ENCODE assay signal across 1 cellular context in the genomic region with DNA sequence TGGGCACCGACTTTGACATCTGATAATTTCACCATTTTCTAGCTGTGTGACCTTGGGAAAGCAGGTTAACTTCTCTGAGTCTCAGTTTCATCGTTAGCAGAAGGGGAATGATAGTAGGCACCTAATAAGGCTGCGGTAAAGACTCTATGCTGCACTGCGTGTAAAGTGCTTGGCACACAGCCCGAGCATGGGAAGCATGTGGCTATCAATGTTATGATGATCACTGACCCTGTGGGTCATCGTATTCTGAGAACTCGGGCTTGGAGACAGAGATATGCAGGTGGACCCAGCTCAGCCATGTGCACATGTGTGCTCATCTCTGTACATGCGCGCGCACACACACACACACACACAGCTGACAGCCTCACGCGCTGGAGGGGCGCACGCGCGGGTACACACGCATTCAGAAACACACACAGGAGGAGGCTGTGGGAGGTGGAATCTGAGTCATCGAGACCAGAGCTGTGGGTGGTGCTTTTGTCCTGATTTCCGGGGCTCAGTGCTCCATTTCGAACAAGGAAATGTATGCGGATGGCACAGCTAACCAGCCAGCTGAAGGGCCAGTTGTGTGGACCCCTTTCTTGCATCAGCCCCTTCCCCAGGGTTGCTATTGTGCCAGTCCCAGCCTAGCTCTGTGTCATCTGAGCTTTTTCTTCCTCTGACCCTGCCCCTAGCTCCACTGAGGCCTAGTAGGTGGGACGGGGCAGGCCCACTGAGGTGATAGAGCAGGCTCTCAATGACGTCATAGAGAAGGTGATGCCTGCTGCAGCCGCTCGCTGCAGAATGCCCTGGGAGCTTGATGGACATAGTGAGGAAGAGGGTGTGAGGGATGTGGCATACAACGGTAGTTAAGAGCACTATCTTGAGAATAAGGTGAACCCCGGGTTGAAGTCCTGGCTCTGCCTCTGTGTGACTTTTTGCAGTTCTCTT.
TF ChIP-seq lines count a peak whose summit lies in the region.

No MANE protein-coding gene starts in this region.

TF ChIP-seq in HepG2, 621 proteins besides CTCF, POLR2A, EP300 and RAD21:
- TF ChIP-seq KDM1A (CRISPR knock-in tag; IDR thresholded peaks at IDR 0.05) (no peak), NFE2 (CRISPR knock-in tag; IDR thresholded peaks at IDR 0.05) (no peak), ZNF260 (CRISPR knock-in tag; IDR thresholded peaks at IDR 0.05; ENCODE audit: borderline replicate concordance, low read depth) (no peak), ZNF768 (CRISPR knock-in tag; IDR thresholded peaks at IDR 0.05) (peak; percentile 51; the same call in 1 of the 2 replicates), ATAD3A (CRISPR knock-in tag; IDR thresholded peaks at IDR 0.05) (no peak), GLI4 (CRISPR knock-in tag; IDR thresholded peaks at IDR 0.05; ENCODE audit: borderline replicate concordance) (no peak), CREB1 (IDR thresholded peaks at IDR 0.05) (peak; percentile 95), CREB1 (CRISPR knock-in tag; IDR thresholded peaks at IDR 0.05) (no peak), EHMT2 (IDR thresholded peaks at IDR 0.05; ENCODE audit: borderline replicate concordance, low read depth, low read length) (no peak), DMAP1 (CRISPR knock-in tag; IDR thresholded peaks at IDR 0.05) (no peak), KLF13 (CRISPR knock-in tag; IDR thresholded peaks at IDR 0.05) (no peak), TARDBP (CRISPR knock-in tag; IDR thresholded peaks at IDR 0.05) (no peak), ATF7 (IDR thresholded peaks at IDR 0.05) (peak; percentile 98), ATF7 (CRISPR knock-in tag; IDR thresholded peaks at IDR 0.05) (no peak), ZMYM3 (CRISPR knock-in tag; IDR thresholded peaks at IDR 0.05) (0 out of 2 replicates have a peak, but pooled peaks have one; percentile 22)
- TF ChIP-seq, protein P1, sequence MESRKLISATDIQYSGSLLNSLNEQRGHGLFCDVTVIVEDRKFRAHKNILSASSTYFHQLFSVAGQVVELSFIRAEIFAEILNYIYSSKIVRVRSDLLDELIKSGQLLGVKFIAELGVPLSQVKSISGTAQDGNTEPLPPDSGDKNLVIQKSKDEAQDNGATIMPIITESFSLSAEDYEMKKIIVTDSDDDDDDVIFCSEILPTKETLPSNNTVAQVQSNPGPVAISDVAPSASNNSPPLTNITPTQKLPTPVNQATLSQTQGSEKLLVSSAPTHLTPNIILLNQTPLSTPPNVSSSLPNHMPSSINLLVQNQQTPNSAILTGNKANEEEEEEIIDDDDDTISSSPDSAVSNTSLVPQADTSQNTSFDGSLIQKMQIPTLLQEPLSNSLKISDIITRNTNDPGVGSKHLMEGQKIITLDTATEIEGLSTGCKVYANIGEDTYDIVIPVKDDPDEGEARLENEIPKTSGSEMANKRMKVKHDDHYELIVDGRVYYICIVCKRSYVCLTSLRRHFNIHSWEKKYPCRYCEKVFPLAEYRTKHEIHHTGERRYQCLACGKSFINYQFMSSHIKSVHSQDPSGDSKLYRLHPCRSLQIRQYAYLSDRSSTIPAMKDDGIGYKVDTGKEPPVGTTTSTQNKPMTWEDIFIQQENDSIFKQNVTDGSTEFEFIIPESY (CRISPR knock-in tag; IDR thresholded peaks at IDR 0.05), result peak; percentile 63; the same call in 1 of the 2 replicates
- TF ChIP-seq, protein P2, sequence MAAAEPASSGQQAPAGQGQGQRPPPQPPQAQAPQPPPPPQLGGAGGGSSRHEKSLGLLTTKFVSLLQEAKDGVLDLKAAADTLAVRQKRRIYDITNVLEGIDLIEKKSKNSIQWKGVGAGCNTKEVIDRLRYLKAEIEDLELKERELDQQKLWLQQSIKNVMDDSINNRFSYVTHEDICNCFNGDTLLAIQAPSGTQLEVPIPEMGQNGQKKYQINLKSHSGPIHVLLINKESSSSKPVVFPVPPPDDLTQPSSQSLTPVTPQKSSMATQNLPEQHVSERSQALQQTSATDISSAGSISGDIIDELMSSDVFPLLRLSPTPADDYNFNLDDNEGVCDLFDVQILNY (CRISPR knock-in tag; conservative IDR thresholded peaks at IDR 0.05), result no peak
- TF ChIP-seq, protein P3, sequence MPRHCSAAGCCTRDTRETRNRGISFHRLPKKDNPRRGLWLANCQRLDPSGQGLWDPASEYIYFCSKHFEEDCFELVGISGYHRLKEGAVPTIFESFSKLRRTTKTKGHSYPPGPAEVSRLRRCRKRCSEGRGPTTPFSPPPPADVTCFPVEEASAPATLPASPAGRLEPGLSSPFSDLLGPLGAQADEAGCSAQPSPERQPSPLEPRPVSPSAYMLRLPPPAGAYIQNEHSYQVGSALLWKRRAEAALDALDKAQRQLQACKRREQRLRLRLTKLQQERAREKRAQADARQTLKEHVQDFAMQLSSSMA (CRISPR knock-in tag; IDR thresholded peaks at IDR 0.05), result no peak
- TF ChIP-seq, protein P4, sequence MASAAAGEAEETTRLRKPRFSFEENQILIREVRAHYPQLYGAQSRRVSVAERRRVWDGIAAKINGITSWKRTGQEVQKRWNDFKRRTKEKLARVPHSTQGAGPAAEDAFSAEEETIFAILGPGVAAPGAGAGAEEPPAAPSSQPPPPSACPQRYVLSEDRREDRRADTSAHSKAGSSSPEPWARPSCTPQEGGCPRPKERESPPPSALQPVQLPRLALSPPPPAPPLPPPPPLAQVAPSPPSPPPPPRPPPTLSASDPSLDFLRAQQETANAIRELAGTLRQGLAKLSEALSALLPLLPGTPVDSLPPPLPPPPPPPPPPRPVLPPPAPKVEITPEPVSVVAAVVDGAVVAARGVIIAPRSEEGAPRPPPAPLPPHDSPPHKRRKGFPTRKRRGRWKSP (CRISPR knock-in tag; IDR thresholded peaks at IDR 0.05), result no peak
- TF ChIP-seq, protein P5, sequence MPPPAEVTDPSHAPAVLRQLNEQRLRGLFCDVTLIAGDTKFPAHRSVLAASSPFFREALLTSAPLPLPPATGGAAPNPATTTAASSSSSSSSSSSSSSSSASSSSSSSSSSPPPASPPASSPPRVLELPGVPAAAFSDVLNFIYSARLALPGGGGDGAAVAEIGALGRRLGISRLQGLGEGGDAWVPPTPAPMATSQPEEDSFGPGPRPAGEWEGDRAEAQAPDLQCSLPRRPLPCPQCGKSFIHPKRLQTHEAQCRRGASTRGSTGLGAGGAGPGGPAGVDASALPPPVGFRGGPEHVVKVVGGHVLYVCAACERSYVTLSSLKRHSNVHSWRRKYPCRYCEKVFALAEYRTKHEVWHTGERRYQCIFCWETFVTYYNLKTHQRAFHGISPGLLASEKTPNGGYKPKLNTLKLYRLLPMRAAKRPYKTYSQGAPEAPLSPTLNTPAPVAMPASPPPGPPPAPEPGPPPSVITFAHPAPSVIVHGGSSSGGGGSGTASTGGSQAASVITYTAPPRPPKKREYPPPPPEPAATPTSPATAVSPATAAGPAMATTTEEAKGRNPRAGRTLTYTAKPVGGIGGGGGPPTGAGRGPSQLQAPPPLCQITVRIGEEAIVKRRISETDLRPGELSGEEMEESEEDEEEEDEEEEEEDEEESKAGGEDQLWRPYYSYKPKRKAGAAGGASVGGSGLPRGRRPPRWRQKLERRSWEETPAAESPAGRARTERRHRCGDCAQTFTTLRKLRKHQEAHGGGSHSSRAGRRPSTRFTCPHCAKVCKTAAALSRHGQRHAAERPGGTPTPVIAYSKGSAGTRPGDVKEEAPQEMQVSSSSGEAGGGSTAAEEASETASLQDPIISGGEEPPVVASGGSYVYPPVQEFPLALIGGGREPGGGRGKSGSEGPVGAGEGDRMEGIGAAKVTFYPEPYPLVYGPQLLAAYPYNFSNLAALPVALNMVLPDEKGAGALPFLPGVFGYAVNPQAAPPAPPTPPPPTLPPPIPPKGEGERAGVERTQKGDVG (CRISPR knock-in tag; IDR thresholded peaks at IDR 0.05; ENCODE audit: borderline replicate concordance), result no peak
- TF ChIP-seq, protein P6, sequence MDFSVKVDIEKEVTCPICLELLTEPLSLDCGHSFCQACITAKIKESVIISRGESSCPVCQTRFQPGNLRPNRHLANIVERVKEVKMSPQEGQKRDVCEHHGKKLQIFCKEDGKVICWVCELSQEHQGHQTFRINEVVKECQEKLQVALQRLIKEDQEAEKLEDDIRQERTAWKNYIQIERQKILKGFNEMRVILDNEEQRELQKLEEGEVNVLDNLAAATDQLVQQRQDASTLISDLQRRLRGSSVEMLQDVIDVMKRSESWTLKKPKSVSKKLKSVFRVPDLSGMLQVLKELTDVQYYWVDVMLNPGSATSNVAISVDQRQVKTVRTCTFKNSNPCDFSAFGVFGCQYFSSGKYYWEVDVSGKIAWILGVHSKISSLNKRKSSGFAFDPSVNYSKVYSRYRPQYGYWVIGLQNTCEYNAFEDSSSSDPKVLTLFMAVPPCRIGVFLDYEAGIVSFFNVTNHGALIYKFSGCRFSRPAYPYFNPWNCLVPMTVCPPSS (IDR thresholded peaks at IDR 0.05), result no peak
- TF ChIP-seq, protein P7, sequence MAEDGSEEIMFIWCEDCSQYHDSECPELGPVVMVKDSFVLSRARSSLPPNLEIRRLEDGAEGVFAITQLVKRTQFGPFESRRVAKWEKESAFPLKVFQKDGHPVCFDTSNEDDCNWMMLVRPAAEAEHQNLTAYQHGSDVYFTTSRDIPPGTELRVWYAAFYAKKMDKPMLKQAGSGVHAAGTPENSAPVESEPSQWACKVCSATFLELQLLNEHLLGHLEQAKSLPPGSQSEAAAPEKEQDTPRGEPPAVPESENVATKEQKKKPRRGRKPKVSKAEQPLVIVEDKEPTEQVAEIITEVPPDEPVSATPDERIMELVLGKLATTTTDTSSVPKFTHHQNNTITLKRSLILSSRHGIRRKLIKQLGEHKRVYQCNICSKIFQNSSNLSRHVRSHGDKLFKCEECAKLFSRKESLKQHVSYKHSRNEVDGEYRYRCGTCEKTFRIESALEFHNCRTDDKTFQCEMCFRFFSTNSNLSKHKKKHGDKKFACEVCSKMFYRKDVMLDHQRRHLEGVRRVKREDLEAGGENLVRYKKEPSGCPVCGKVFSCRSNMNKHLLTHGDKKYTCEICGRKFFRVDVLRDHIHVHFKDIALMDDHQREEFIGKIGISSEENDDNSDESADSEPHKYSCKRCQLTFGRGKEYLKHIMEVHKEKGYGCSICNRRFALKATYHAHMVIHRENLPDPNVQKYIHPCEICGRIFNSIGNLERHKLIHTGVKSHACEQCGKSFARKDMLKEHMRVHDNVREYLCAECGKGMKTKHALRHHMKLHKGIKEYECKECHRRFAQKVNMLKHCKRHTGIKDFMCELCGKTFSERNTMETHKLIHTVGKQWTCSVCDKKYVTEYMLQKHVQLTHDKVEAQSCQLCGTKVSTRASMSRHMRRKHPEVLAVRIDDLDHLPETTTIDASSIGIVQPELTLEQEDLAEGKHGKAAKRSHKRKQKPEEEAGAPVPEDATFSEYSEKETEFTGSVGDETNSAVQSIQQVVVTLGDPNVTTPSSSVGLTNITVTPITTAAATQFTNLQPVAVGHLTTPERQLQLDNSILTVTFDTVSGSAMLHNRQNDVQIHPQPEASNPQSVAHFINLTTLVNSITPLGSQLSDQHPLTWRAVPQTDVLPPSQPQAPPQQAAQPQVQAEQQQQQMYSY (CRISPR knock-in tag; IDR thresholded peaks at IDR 0.05), result no peak
TF ChIP-seq in HepG2: peak in this region for 5.
